Comparison of ENCODE assay signal across 15 cellular contexts in genomic region chr6:43125119-43125518, GRCh38. TPM values are rescaled to one million over a fixed set of nuclear protein-coding genes. Genes with fewer than 3 reads are reported as not detected.
DNase-seq lines count a peak whose midpoint lies in the region; TF ChIP-seq lines count a peak whose summit lies in the region.
"Had no signal": no experiment of that assay in that cellular context is flagged by ENCODE, and none has a peak within 500 bp of the region (broad histone marks: within the 10 kb centered on the region; RNA-seq: fewer than 3 reads in every experiment).

No MANE protein-coding gene starts in this region.

- no peak overlapping the region for H3K27ac Mint-ChIP-seq in activated CD4-positive, alpha-beta memory T cell treated with anti-CD3 and anti-CD28 coated beads for 36 hours

- peaks cover 53% of the 10 kb centered on the region for H3K4me1 ChIP-seq in SJCRH30
- peaks cover 63 to 75% of the 10 kb centered on the region in 2 experiments for H3K4me1 ChIP-seq in trophoblast cell (ENCODE audit: control insufficient read depth in 1 of 2, insufficient read depth in 2 of 2, low read length in 2 of 2)

- H3K14ac ChIP-seq in trophoblast cell (ENCODE audit: low read length): peak overlapping the region; percentile 72

- DNase-seq in BJ (ENCODE audit: low read depth) (peak; percentile 82), SJCRH30 (peak; percentile 80 to 84), fibroblast of the conjunctiva (ENCODE audit: low read depth) (peak; percentile 51), trophoblast cell (no peak), NCI-H82 (lab: John Stamatoyannopoulos, UW) (no peak), T-helper 2 cell (no peak), T1000 (lab: John Stamatoyannopoulos, UW) (no peak)
- no peak for DNase-seq in activated CD4-positive, alpha-beta memory T cell treated with anti-CD3 and anti-CD28 coated beads for 36 hours
- DNase-seq: activated naive CD4-positive, alpha-beta T cell; cortex of kidney; left ventricle myocardium superior; NCI-H1694; NCI-H526 treated with DMSO at 0.1 percent for 48 hours; stimulated activated CD4-positive, alpha-beta T cell treated with anti-CD3 and anti-CD28 coated beads, Interleukin-2, amount 100 ng/mL, for 24 hours had no signal

- peak overlapping the region; percentile 60 for H2AK5ac ChIP-seq in trophoblast cell (ENCODE audit: low read length)

- peak overlapping the region; percentile 64 for H4K8ac ChIP-seq in trophoblast cell (ENCODE audit: low read depth, low read length)

- no peak overlapping the region for H3K23ac ChIP-seq in trophoblast cell (ENCODE audit: low read length)

- H3K79me2 ChIP-seq in trophoblast cell (ENCODE audit: control insufficient read depth, insufficient read depth, low read length, poor library complexity): peaks cover 51% of the 10 kb centered on the region

- POLR2A ChIA-PET in BJ (lab: Charles Lee): interaction anchor here (1.8 kb wide), 1 partner anchor 49 kb away, joined by 7 read pairs; the partner anchor contains the start of gene PTK7
- POLR2A ChIA-PET in activated CD4-positive, alpha-beta memory T cell treated with anti-CD3 and anti-CD28 coated beads for 36 hours (lab: Charles Lee): no interaction called here

- no peak for TF ChIP-seq CTCF in BJ (IDR thresholded peaks at IDR 0.05; ENCODE audit: insufficient read depth, low read depth, low read length)

- peak overlapping the region; percentile 82 for H3K18ac ChIP-seq in trophoblast cell (ENCODE audit: low read length)

- no peak overlapping the region for H3K4me3 Mint-ChIP-seq in activated CD4-positive, alpha-beta memory T cell treated with anti-CD3 and anti-CD28 coated beads for 36 hours

- CTCF ChIA-PET in BJ (lab: Yijun Ruan, JAX): interaction anchor here (0.9 to 5.3 kb wide), 10 partner anchors 18 to 225 kb away, joined by 3 to 25 read pairs (median 4); partner anchors contain the start of gene PTK7
- CTCF ChIA-PET in activated CD4-positive, alpha-beta memory T cell treated with anti-CD3 and anti-CD28 coated beads for 36 hours (lab: Charles Lee): interaction anchor here (3.6 kb wide), 1 partner anchor 18 kb away, joined by 14 read pairs; no protein-coding TSS in a partner anchor

- no peaks in the 10 kb centered on the region for H3K4me1 Mint-ChIP-seq in activated CD4-positive, alpha-beta memory T cell treated with anti-CD3 and anti-CD28 coated beads for 36 hours (ENCODE audit: low read depth)

- intact Hi-C loops in activated CD4-positive, alpha-beta memory T cell treated with anti-CD3 and anti-CD28 coated beads for 36 hours (cut with micrococcal nuclease): no loop called here

- peak overlapping the region; percentile 100 for H4K91ac ChIP-seq in trophoblast cell (ENCODE audit: low read depth, low read length)

- no peak overlapping the region for H4K12ac ChIP-seq in trophoblast cell (ENCODE audit: low read depth, low read length)

- no peak overlapping the region for H3K4me3 ChIP-seq in BJ (ENCODE audit: low read depth, low read length)
- no peak overlapping the region for H3K4me3 ChIP-seq in SJCRH30
- H3K4me3 ChIP-seq in trophoblast cell (ENCODE audit: low read depth, low read length): no peak overlapping the region

- peak overlapping the region; percentile 97 for H2BK120ac ChIP-seq in trophoblast cell (ENCODE audit: insufficient read depth, low read length, poor library complexity)

- H3K9ac ChIP-seq in trophoblast cell (ENCODE audit: low read length): no peak overlapping the region

- peaks cover 68% of the 10 kb centered on the region for H3K79me1 ChIP-seq in trophoblast cell (ENCODE audit: low read length)

- no peak overlapping the region for H2AFZ ChIP-seq in trophoblast cell (ENCODE audit: insufficient read depth, low read length, poor library complexity)

- H3K9me3 ChIP-seq in SJCRH30 (replicated peaks) (no peaks in the 10 kb centered on the region), trophoblast cell (ENCODE audit: insufficient read depth, low read depth, low read length) (no peaks in the 10 kb centered on the region)

- H3K27me3 ChIP-seq in BJ (ENCODE audit: control insufficient read depth, insufficient read depth, low read length) (no peaks in the 10 kb centered on the region), SJCRH30 (no peaks in the 10 kb centered on the region), trophoblast cell (ENCODE audit: insufficient read depth, low read length) (no peaks in the 10 kb centered on the region)

- H3K9me3 Mint-ChIP-seq in activated CD4-positive, alpha-beta memory T cell treated with anti-CD3 and anti-CD28 coated beads for 36 hours: no peaks in the 10 kb centered on the region

- H2BK12ac ChIP-seq in trophoblast cell (ENCODE audit: low read length): peak overlapping the region; percentile 37

- peak overlapping the region; percentile 99 for H2BK5ac ChIP-seq in trophoblast cell (ENCODE audit: low read depth, low read length, poor library complexity)

- peak overlapping the region; percentile 47 for H3K4me2 ChIP-seq in trophoblast cell (ENCODE audit: low read length)

- no CpG with 5 or more reads among the region's 6 CpGs for WGBS in trophoblast cell (ENCODE audit: extremely low coverage, insufficient coverage, insufficient read length)

- peaks cover 2% of the 10 kb centered on the region for H3K36me3 ChIP-seq in BJ (ENCODE audit: control insufficient read depth, insufficient read depth, low read length)
- H3K36me3 ChIP-seq in SJCRH30: no peaks in the 10 kb centered on the region
- H3K36me3 ChIP-seq in trophoblast cell (ENCODE audit: control insufficient read depth in 1 of 2, insufficient read depth in 2 of 2, low read length in 2 of 2): peaks cover 13 to 14% of the 10 kb centered on the region in 2 experiments

- H3K4ac ChIP-seq in trophoblast cell (ENCODE audit: low read depth, low read length): peak overlapping the region; percentile 78

- H3K36me3 Mint-ChIP-seq in activated CD4-positive, alpha-beta memory T cell treated with anti-CD3 and anti-CD28 coated beads for 36 hours: no peaks in the 10 kb centered on the region

- no peaks in the 10 kb centered on the region for H3K27me3 Mint-ChIP-seq in activated CD4-positive, alpha-beta memory T cell treated with anti-CD3 and anti-CD28 coated beads for 36 hours

- H3K27ac ChIP-seq in SJCRH30: peak overlapping the region; percentile 82
- H3K27ac ChIP-seq in trophoblast cell (ENCODE audit: low read depth, low read length): peak overlapping the region; percentile 99
- H3K27ac ChIP-seq: C4-2B had no signal

RNA-seq across cellular contexts. Expression of gene SRF, which starts 46.0 kb away (rescaled TPM):
- 34.8 and 50.5 TPM in 2 replicates for polyA plus RNA-seq in BJ (2011; rRNA removed)
- polyA minus RNA-seq in BJ (2011; rRNA and poly(A)+ RNA removed): 36.2 and 50.9 TPM in 2 replicates
- 23.5 and 25.8 TPM in 2 replicates for total RNA-seq in SJCRH30 (2014; rRNA removed; shearing (Covaris generic))
- 34.6 and 36.3 TPM in 2 replicates for polyA plus RNA-seq in trophoblast cell (2013)
- 10 to 100 TPM; 40.5 to 40.8 TPM for total RNA-seq in activated CD4-positive, alpha-beta memory T cell treated with anti-CD3 and anti-CD28 coated beads for 36 hours

RNA-seq across cellular contexts. Expression of gene PTK7, which starts 49.0 kb away (rescaled TPM):
- polyA plus RNA-seq in BJ (2011; rRNA removed): 187 and 362 TPM in 2 replicates
- 292 and 322 TPM in 2 replicates for polyA minus RNA-seq in BJ (2011; rRNA and poly(A)+ RNA removed)
- 84.2 and 88.3 TPM in 2 replicates for total RNA-seq in SJCRH30 (2014; rRNA removed; shearing (Covaris generic))
- 188 and 193 TPM in 2 replicates for polyA plus RNA-seq in trophoblast cell (2013)
- total RNA-seq in activated CD4-positive, alpha-beta memory T cell treated with anti-CD3 and anti-CD28 coated beads for 36 hours: 1 to 10 TPM; 1.3 to 1.5 TPM

RNA-seq across cellular contexts. Expression of gene CUL9, which starts 56.9 kb away (rescaled TPM):
- 9.7 and 12.4 TPM in 2 replicates for polyA plus RNA-seq in BJ (2011; rRNA removed)
- 8.4 and 12.5 TPM in 2 replicates for polyA minus RNA-seq in BJ (2011; rRNA and poly(A)+ RNA removed)
- 14.1 and 14.5 TPM in 2 replicates for total RNA-seq in SJCRH30 (2014; rRNA removed; shearing (Covaris generic))
- polyA plus RNA-seq in trophoblast cell (2013): 11.7 and 12.1 TPM in 2 replicates
- 10 to 100 TPM; 37.8 to 38.4 TPM for total RNA-seq in activated CD4-positive, alpha-beta memory T cell treated with anti-CD3 and anti-CD28 coated beads for 36 hours

Comparison
In these comparisons a context has a peak if more than half of its experiments do, and no peak if none do; other contexts are left out.
1. DNase-seq: peak in BJ (single experiment), SJCRH30 (2 of 2) and fibroblast of the conjunctiva (single experiment); none in trophoblast cell (0 of 2), activated CD4-positive, alpha-beta memory T cell treated with anti-CD3 and anti-CD28 coated beads for 36 hours (single experiment), NCI-H82 (single experiment), T-helper 2 cell (0 of 5) and T1000 (single experiment).
2. RNA of gene PTK7, which starts 49.0 kb away (total RNA-seq): 84.2 to 88.3 TPM in SJCRH30; 1.3 to 1.5 TPM in activated CD4-positive, alpha-beta memory T cell treated with anti-CD3 and anti-CD28 coated beads for 36 hours; every median in the first group is over 10 times any median in the second.